ENCODE assay signal across 33 cellular contexts in the genomic region with DNA sequence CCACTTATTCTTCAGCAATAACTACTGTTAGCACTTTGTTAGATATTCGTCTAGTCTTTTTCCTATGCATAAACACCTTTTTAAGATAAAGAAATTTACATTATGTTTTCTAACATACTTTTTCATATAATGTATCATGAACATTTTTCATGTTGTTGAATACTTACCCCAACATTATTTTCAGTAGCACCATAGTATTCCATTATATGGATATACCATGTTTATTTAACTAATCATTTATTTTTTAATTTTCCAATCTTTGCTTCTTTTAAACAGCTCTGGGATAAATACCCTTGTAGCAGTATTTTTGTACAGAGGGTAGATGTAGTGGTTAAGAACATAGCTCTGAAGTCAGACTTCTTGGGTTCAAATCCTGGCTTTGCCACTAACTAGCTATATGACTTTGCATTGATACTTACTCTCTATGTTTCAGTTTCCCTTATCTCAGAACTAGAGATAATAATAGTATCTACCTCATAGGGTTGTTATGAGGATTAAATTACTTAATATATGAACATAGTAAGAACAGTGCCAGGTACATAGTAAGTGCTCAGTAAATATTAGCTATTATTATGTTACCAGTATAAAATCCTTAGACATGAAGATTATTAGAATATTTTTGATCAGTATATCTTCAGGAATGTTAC. TPM values are rescaled to one million over a fixed set of nuclear protein-coding genes. Genes with fewer than 3 reads are reported as not detected.
DNase-seq lines count a peak whose midpoint lies in the region; ATAC-seq and TF ChIP-seq lines count a peak whose summit lies in the region.
"Had no signal": no experiment of that assay in that cellular context is flagged by ENCODE, and none has a peak within 500 bp of the region (broad histone marks: within the 10 kb centered on the region; RNA-seq: fewer than 3 reads in every experiment).

No MANE protein-coding gene starts in this region.

- intact Hi-C loops in activated CD4-positive, alpha-beta memory T cell treated with anti-CD3 and anti-CD28 coated beads for 36 hours (cut with micrococcal nuclease), result loop anchor here (5.0 kb wide), 3 partner anchors 83 to 467 kb away; a partner anchor contains a TSS
- intact Hi-C loops in esophagus squamous epithelium (cut with DNase I), result no loop called here

- H3K4me3 Mint-ChIP-seq in activated CD4-positive, alpha-beta memory T cell treated with anti-CD3 and anti-CD28 coated beads for 36 hours, result no peak overlapping the region
- H3K4me3 Mint-ChIP-seq in activated CD4-positive, alpha-beta memory T cell treated with anti-CD3 and anti-CD28 coated beads, Interleukin-2, amount 10 ng/mL, durations not matched to agents 7 days and 5 days, result no peak overlapping the region
- H3K4me3 Mint-ChIP-seq in stimulated activated effector memory CD8-positive, alpha-beta T cell treated with anti-CD3 and anti-CD28 coated beads, Interleukin-12 subunit alpha, Interleukin-12 subunit beta, amount 100 ng/mL, for 72 hours, result no peak overlapping the region
- no peak overlapping the region for H3K4me3 Mint-ChIP-seq in progenitor cell of endocrine pancreas (ENCODE audit: low read depth)
- H3K4me3 Mint-ChIP-seq: activated CD4-positive, alpha-beta T cell treated with anti-CD3 and anti-CD28 coated beads, Interleukin-2, amount 10 ng/mL, durations not matched to agents 7 days and 5 days; activated naive CD8-positive, alpha-beta T cell treated with anti-CD3 and anti-CD28 coated beads, Interleukin-2, amount 50 U/mL, for 24 hours; B cell had no signal

- POLR2A ChIA-PET in activated CD4-positive, alpha-beta memory T cell treated with anti-CD3 and anti-CD28 coated beads for 36 hours (lab: Charles Lee), result interaction anchor here (1.1 kb wide), 1 partner anchor 83 kb away, joined by 4 read pairs; no protein-coding TSS in a partner anchor
- POLR2A ChIA-PET in activated CD4-positive, alpha-beta memory T cell treated with anti-CD3 and anti-CD28 coated beads, Interleukin-2, amount 10 ng/mL, durations not matched to agents 7 days and 5 days (lab: Charles Lee), result interaction anchor here (1.4 kb wide), 1 partner anchor 11 kb away, joined by 5 read pairs; a partner anchor contains a TSS

- H3K4me3 ChIP-seq in RWPE2 (ENCODE audit: severe bottlenecking) (no peak overlapping the region), esophagus squamous epithelium (no peak overlapping the region)
- H3K4me3 ChIP-seq: coronary artery, esophagus muscularis mucosa, gastroesophageal sphincter had no signal

- CTCF ChIA-PET in activated CD4-positive, alpha-beta memory T cell treated with anti-CD3 and anti-CD28 coated beads for 36 hours (lab: Charles Lee), result interaction anchor here (0.9 to 4.1 kb wide), 3 partner anchors 84 to 519 kb away, joined by 3 to 17 read pairs (median 3); a partner anchor contains a TSS
- CTCF ChIA-PET in activated CD4-positive, alpha-beta memory T cell treated with anti-CD3 and anti-CD28 coated beads, Interleukin-2, amount 10 ng/mL, durations not matched to agents 7 days and 5 days (lab: Charles Lee), result interaction anchor here (1.1 to 1.4 kb wide), 2 partner anchors 11 to 972 kb away, joined by 3 to 4 read pairs; a partner anchor contains a TSS

- peak overlapping the region; percentile 81 for H3K27ac ChIP-seq in RWPE2 (ENCODE audit: poor library complexity, severe bottlenecking)
- peak overlapping the region; percentile 65 to 87 (median 80) for H3K27ac ChIP-seq in esophagus squamous epithelium
- H3K27ac ChIP-seq: HL-60 had no signal

- no peaks in the 10 kb centered on the region for H3K27me3 Mint-ChIP-seq in activated CD4-positive, alpha-beta memory T cell treated with anti-CD3 and anti-CD28 coated beads for 36 hours
- no peaks in the 10 kb centered on the region for H3K27me3 Mint-ChIP-seq in activated CD4-positive, alpha-beta memory T cell treated with anti-CD3 and anti-CD28 coated beads, Interleukin-2, amount 10 ng/mL, durations not matched to agents 7 days and 5 days
- H3K27me3 Mint-ChIP-seq in progenitor cell of endocrine pancreas, result no peaks in the 10 kb centered on the region
- H3K27me3 Mint-ChIP-seq: activated CD4-positive, alpha-beta T cell treated with anti-CD3 and anti-CD28 coated beads, Interleukin-2, amount 10 ng/mL, durations not matched to agents 7 days and 5 days; activated naive CD8-positive, alpha-beta T cell treated with anti-CD3 and anti-CD28 coated beads, Interleukin-2, amount 50 U/mL, for 24 hours; B cell had no signal

- H3K27ac Mint-ChIP-seq in activated CD4-positive, alpha-beta memory T cell treated with anti-CD3 and anti-CD28 coated beads for 36 hours, result peak overlapping the region; percentile 46
- no peak overlapping the region for H3K27ac Mint-ChIP-seq in activated CD4-positive, alpha-beta memory T cell treated with anti-CD3 and anti-CD28 coated beads, Interleukin-2, amount 10 ng/mL, durations not matched to agents 7 days and 5 days
- H3K27ac Mint-ChIP-seq in stimulated activated effector memory CD8-positive, alpha-beta T cell treated with anti-CD3 and anti-CD28 coated beads, Interleukin-12 subunit alpha, Interleukin-12 subunit beta, amount 100 ng/mL, for 72 hours, result peak overlapping the region; percentile 68
- no peak overlapping the region for H3K27ac Mint-ChIP-seq in progenitor cell of endocrine pancreas
- H3K27ac Mint-ChIP-seq: activated CD4-positive, alpha-beta T cell treated with anti-CD3 and anti-CD28 coated beads, Interleukin-2, amount 10 ng/mL, durations not matched to agents 7 days and 5 days; B cell had no signal

- H3K36me3 ChIP-seq in RWPE2 (ENCODE audit: low read depth) (peaks cover 60% of the 10 kb centered on the region), esophagus squamous epithelium (peaks cover 0 to 73% (median 0%) of the 10 kb centered on the region in 3 donors)

- 85 to 96% methylated on average over 1 of the region's 1 CpG for WGBS in esophagus squamous epithelium, 2 donors

- H3K9me3 ChIP-seq in RWPE2 (ENCODE audit: severe bottlenecking) (no peaks in the 10 kb centered on the region), esophagus squamous epithelium (no peaks in the 10 kb centered on the region)
- H3K9me3 ChIP-seq: esophagus muscularis mucosa, gastroesophageal sphincter had no signal

- no peaks in the 10 kb centered on the region for H3K9me3 Mint-ChIP-seq in activated CD4-positive, alpha-beta memory T cell treated with anti-CD3 and anti-CD28 coated beads for 36 hours
- H3K9me3 Mint-ChIP-seq in activated CD4-positive, alpha-beta memory T cell treated with anti-CD3 and anti-CD28 coated beads, Interleukin-2, amount 10 ng/mL, durations not matched to agents 7 days and 5 days, result no peaks in the 10 kb centered on the region
- H3K9me3 Mint-ChIP-seq in stimulated activated effector memory CD8-positive, alpha-beta T cell treated with anti-CD3 and anti-CD28 coated beads, Interleukin-12 subunit alpha, Interleukin-12 subunit beta, amount 100 ng/mL, for 72 hours, result no peaks in the 10 kb centered on the region
- H3K9me3 Mint-ChIP-seq in progenitor cell of endocrine pancreas (ENCODE audit: low read depth), result no peaks in the 10 kb centered on the region
- H3K9me3 Mint-ChIP-seq: activated CD4-positive, alpha-beta T cell treated with anti-CD3 and anti-CD28 coated beads, Interleukin-2, amount 10 ng/mL, durations not matched to agents 7 days and 5 days; activated naive CD8-positive, alpha-beta T cell treated with anti-CD3 and anti-CD28 coated beads, Interleukin-2, amount 50 U/mL, for 24 hours had no signal

- TF ChIP-seq POLR2A in esophagus squamous epithelium (IDR thresholded peaks at IDR 0.05), result no peak

- peaks cover 21% of the 10 kb centered on the region for H3K4me1 Mint-ChIP-seq in activated CD4-positive, alpha-beta memory T cell treated with anti-CD3 and anti-CD28 coated beads for 36 hours (ENCODE audit: low read depth)
- H3K4me1 Mint-ChIP-seq in activated CD4-positive, alpha-beta memory T cell treated with anti-CD3 and anti-CD28 coated beads, Interleukin-2, amount 10 ng/mL, durations not matched to agents 7 days and 5 days, result peaks cover 23% of the 10 kb centered on the region
- peaks cover 18% of the 10 kb centered on the region for H3K4me1 Mint-ChIP-seq in stimulated activated effector memory CD8-positive, alpha-beta T cell treated with anti-CD3 and anti-CD28 coated beads, Interleukin-12 subunit alpha, Interleukin-12 subunit beta, amount 100 ng/mL, for 72 hours
- no peaks in the 10 kb centered on the region for H3K4me1 Mint-ChIP-seq in progenitor cell of endocrine pancreas (ENCODE audit: low read depth)

- no peaks in the 10 kb centered on the region for H3K27me3 ChIP-seq in RWPE2 (ENCODE audit: insufficient read depth, poor library complexity, severe bottlenecking)
- no peaks in the 10 kb centered on the region for H3K27me3 ChIP-seq in esophagus squamous epithelium
- H3K27me3 ChIP-seq: esophagus muscularis mucosa, gastroesophageal sphincter had no signal

- no peak for DNase-seq in activated CD4-positive, alpha-beta memory T cell treated with anti-CD3 and anti-CD28 coated beads for 36 hours
- DNase-seq in activated CD4-positive, alpha-beta memory T cell treated with anti-CD3 and anti-CD28 coated beads, Interleukin-2, amount 10 ng/mL, durations not matched to agents 7 days and 5 days, result no peak
- no peak for DNase-seq in RWPE2 (ENCODE audit: low spot score)
- DNase-seq in esophagus squamous epithelium (lab: John Stamatoyannopoulos, UW), result no peak
- no peak for DNase-seq in stimulated activated effector memory CD8-positive, alpha-beta T cell treated with anti-CD3 and anti-CD28 coated beads, Interleukin-12 subunit alpha, Interleukin-12 subunit beta, amount 100 ng/mL, for 72 hours (ENCODE audit: low spot score in 2 of 2)
- no peak for DNase-seq in AML-193 (lab: John Stamatoyannopoulos, UW)
- no peak for DNase-seq in progenitor cell of endocrine pancreas (ENCODE audit: low spot score, unreplicated experiment)
- DNase-seq: activated CD4-positive, alpha-beta T cell treated with anti-CD3 and anti-CD28 coated beads, Interleukin-2, amount 10 ng/mL, durations not matched to agents 7 days and 5 days; activated CD8-positive, alpha-beta memory T cell treated with anti-CD3 and anti-CD28 coated beads, Interleukin-2, amount 50 U/mL, for 48 hours; activated effector memory CD4-positive, alpha-beta T cell treated with Interleukin-2 at 50 U/mL for 16 hours; activated naive CD8-positive, alpha-beta T cell treated with anti-CD3 and anti-CD28 coated beads, Interleukin-2, amount 50 U/mL, for 24 hours; hypothalamus; left ventricle myocardium superior; NCI-H1092; NCI-H187 treated with DMSO at 0.1 percent for 48 hours; NCI-H526; RPMI8226; stimulated activated CD8-positive, alpha-beta memory T cell treated with anti-CD3 and anti-CD28 coated beads, Interleukin-4, amount 100 ng/mL, for 48 hours had no signal

- peaks cover 32% of the 10 kb centered on the region for H3K4me1 ChIP-seq in RWPE2 (ENCODE audit: insufficient read depth, poor library complexity, severe bottlenecking)
- H3K4me1 ChIP-seq in esophagus squamous epithelium, result peaks cover 11 to 33% (median 13%) of the 10 kb centered on the region in 3 donors

- no peak for ATAC-seq in RWPE2 (ENCODE audit: low read depth)
- peak; percentile 64 for ATAC-seq in stimulated activated effector memory CD8-positive, alpha-beta T cell treated with anti-CD3 and anti-CD28 coated beads, Interleukin-12 subunit alpha, Interleukin-12 subunit beta, amount 100 ng/mL, for 72 hours
- ATAC-seq in HG03280 (IDR thresholded peaks at IDR 0.05; ENCODE audit: unreplicated experiment), result no peak
- ATAC-seq: gastroesophageal sphincter, left ventricle myocardium superior had no signal

- TF ChIP-seq CTCF in RWPE2 (IDR thresholded peaks at IDR 0.05; ENCODE audit: poor library complexity, severe bottlenecking) (no peak), esophagus squamous epithelium (IDR thresholded peaks at IDR 0.05) (no peak), progenitor cell of endocrine pancreas (IDR thresholded peaks at IDR 0.05; ENCODE audit: unreplicated experiment) (no peak)

- peaks cover 17% of the 10 kb centered on the region for H3K36me3 Mint-ChIP-seq in activated CD4-positive, alpha-beta memory T cell treated with anti-CD3 and anti-CD28 coated beads for 36 hours
- H3K36me3 Mint-ChIP-seq in activated CD4-positive, alpha-beta memory T cell treated with anti-CD3 and anti-CD28 coated beads, Interleukin-2, amount 10 ng/mL, durations not matched to agents 7 days and 5 days (ENCODE audit: low read depth), result peaks cover 42% of the 10 kb centered on the region
- H3K36me3 Mint-ChIP-seq in stimulated activated effector memory CD8-positive, alpha-beta T cell treated with anti-CD3 and anti-CD28 coated beads, Interleukin-12 subunit alpha, Interleukin-12 subunit beta, amount 100 ng/mL, for 72 hours, result peaks cover 88% of the 10 kb centered on the region
- peaks cover 9% of the 10 kb centered on the region for H3K36me3 Mint-ChIP-seq in progenitor cell of endocrine pancreas (ENCODE audit: insufficient read depth)

RNA-seq across cellular contexts. Expression of a gene that starts 11.3 kb away (rescaled TPM):
- total RNA-seq in activated CD4-positive, alpha-beta memory T cell treated with anti-CD3 and anti-CD28 coated beads for 36 hours, result 10 to 100 TPM; 21.9 to 22.4 TPM
- 10 to 100 TPM; 34.5 to 37.2 TPM for total RNA-seq in activated CD4-positive, alpha-beta memory T cell treated with anti-CD3 and anti-CD28 coated beads, Interleukin-2, amount 10 ng/mL, durations not matched to agents 7 days and 5 days
- total RNA-seq in esophagus squamous epithelium (10 to 100 TPM; 28.5 to 43.7 (median 41.7) TPM), progenitor cell of endocrine pancreas (29.1 and 34.0 TPM in 2 replicates)

RNA-seq across cellular contexts. Expression of a gene that starts 45.1 kb away (rescaled TPM):
- total RNA-seq in activated CD4-positive, alpha-beta memory T cell treated with anti-CD3 and anti-CD28 coated beads for 36 hours, result not detected
- total RNA-seq in activated CD4-positive, alpha-beta memory T cell treated with anti-CD3 and anti-CD28 coated beads, Interleukin-2, amount 10 ng/mL, durations not matched to agents 7 days and 5 days, result not detected
- total RNA-seq in esophagus squamous epithelium, result not detected
- total RNA-seq in progenitor cell of endocrine pancreas, result not detected in 2 replicates
- total RNA-seq: A172; activated CD4-positive, alpha-beta T cell treated with anti-CD3 and anti-CD28 coated beads, Interleukin-2, amount 10 ng/mL, durations not matched to agents 7 days and 5 days; B cell; bronchial epithelial cell; esophagus muscularis mucosa; gastroesophageal sphincter; H1; left ventricle myocardium superior; LHCN-M2; mononuclear cell; posterior vena cava; subcutaneous adipose tissue; T-helper 2 cell treated with Interferon-gamma antibody and Interleukin-4, amounts not matched to agents 100 ng/mL and 5 ng/mL, for 36 hours; ureter had no signal

Comparison
In these comparisons a context has a peak if more than half of its experiments do, and no peak if none do; other contexts are left out.
1. H3K27ac Mint-ChIP-seq: peak in activated CD4-positive, alpha-beta memory T cell treated with anti-CD3 and anti-CD28 coated beads for 36 hours (single experiment) and stimulated activated effector memory CD8-positive, alpha-beta T cell treated with anti-CD3 and anti-CD28 coated beads, Interleukin-12 subunit alpha, Interleukin-12 subunit beta, amount 100 ng/mL, for 72 hours (single experiment); none in activated CD4-positive, alpha-beta memory T cell treated with anti-CD3 and anti-CD28 coated beads, Interleukin-2, amount 10 ng/mL, durations not matched to agents 7 days and 5 days (single experiment) and progenitor cell of endocrine pancreas (single experiment).